13 cellular contexts compared by ENCODE assay signal in genomic region chr10:74006269-74006668, GRCh38. TPM values are rescaled to one million over a fixed set of nuclear protein-coding genes. Genes with fewer than 3 reads are reported as not detected.
DNase-seq lines count a peak whose midpoint lies in the region; ATAC-seq and TF ChIP-seq lines count a peak whose summit lies in the region.
"Had no signal": no experiment of that assay in that cellular context is flagged by ENCODE, and none has a peak within 500 bp of the region (broad histone marks: within the 10 kb centered on the region; RNA-seq: fewer than 3 reads in every experiment).

No MANE protein-coding gene starts in this region.

- H3K27ac Mint-ChIP-seq in osteocyte (ENCODE audit: unreplicated experiment), result peak overlapping the region; percentile 20
- no peak overlapping the region for H3K27ac Mint-ChIP-seq in activated T-cell treated with anti-CD3 and anti-CD28 coated beads, Interleukin-2, amount 50 U/mL, for 72 hours
- H3K27ac Mint-ChIP-seq: IgD-negative memory B cell had no signal

- no peak for DNase-seq in A673 (ENCODE audit: low spot score)
- no peak for DNase-seq in ascending aorta (ENCODE audit: low spot score in 2 of 2)
- no peak for DNase-seq in osteocyte (ENCODE audit: extremely low spot score, unreplicated experiment)
- no peak for DNase-seq in activated T-cell treated with anti-CD3 and anti-CD28 coated beads, Interleukin-2, amount 50 U/mL, for 72 hours
- DNase-seq in KBM-7, result no peak
- DNase-seq in nucleus accumbens (lab: John Stamatoyannopoulos, UW), result no peak
- DNase-seq: COR-L47, NCI-H1105 treated with DMSO at 0.1 percent for 48 hours, NCI-H187, NCI-H446, NCI-H69 had no signal

- H3K36me3 Mint-ChIP-seq in osteocyte (ENCODE audit: unreplicated experiment), result peaks cover 9% of the 10 kb centered on the region
- H3K36me3 Mint-ChIP-seq in activated T-cell treated with anti-CD3 and anti-CD28 coated beads, Interleukin-2, amount 50 U/mL, for 72 hours (ENCODE audit: insufficient read depth in 2 of 2), result no peaks in the 10 kb centered on the region

- intact Hi-C loops in A673 (cut with micrococcal nuclease; ENCODE audit: unreplicated experiment), result no loop called here
- intact Hi-C loops in ascending aorta (cut with DNase I), result no loop called here

- BruUV-seq in A673 (replicated peaks; lab: Mats Ljungman, UMichigan), result no TSS peak

- CTCF ChIA-PET in A673 (lab: Charles Lee), result no interaction called here
- CTCF ChIA-PET in HEK293 (lab: Yijun Ruan, JAX), result interaction anchor here (0.6 to 1.0 kb wide), 3 partner anchors 21 to 847 kb away, joined by 3 to 4 read pairs (median 3); no protein-coding TSS in a partner anchor

- H3K4me3 ChIP-seq in A673 (ENCODE audit: low read depth, low read length, poor library complexity, severe bottlenecking) (no peak overlapping the region), HEK293 (ENCODE audit: low read depth, low read length) (no peak overlapping the region), ascending aorta (no peak overlapping the region)

- H3K9me3 Mint-ChIP-seq in osteocyte (ENCODE audit: unreplicated experiment), result no peaks in the 10 kb centered on the region
- H3K9me3 Mint-ChIP-seq in activated T-cell treated with anti-CD3 and anti-CD28 coated beads, Interleukin-2, amount 50 U/mL, for 72 hours, result no peaks in the 10 kb centered on the region
- H3K9me3 Mint-ChIP-seq: IgD-negative memory B cell had no signal

- in situ Hi-C loops in KBM-7 (cut with MboI; ENCODE audit: low pct_unique_long_range_greater_than_20kb, low sequenced_read_pairs), result no loop called here

- POLR2A ChIA-PET in A673 (lab: Charles Lee; ENCODE audit: low non-redundant PET), result interaction anchor here (0.6 kb wide), 1 partner anchor 50 kb away, joined by 3 read pairs; no protein-coding TSS in a partner anchor
- POLR2A ChIA-PET in HEK293 (lab: Yijun Ruan, JAX), result interaction anchor here (1.0 kb wide), 1 partner anchor 8 kb away, joined by 4 read pairs; the partner anchor contains the start of gene VCL

- H3K27me3 ChIP-seq in A673 (replicated peaks; ENCODE audit: insufficient read depth, low read depth, low read length, poor library complexity) (no peaks in the 10 kb centered on the region), ascending aorta (no peaks in the 10 kb centered on the region)

- ATAC-seq in activated T-cell treated with anti-CD3 and anti-CD28 coated beads, Interleukin-2, amount 50 U/mL, for 72 hours (replicated peaks in 1 of 2), result no peak

- H3K4me1 Mint-ChIP-seq in osteocyte (ENCODE audit: unreplicated experiment), result peaks cover 83% of the 10 kb centered on the region
- H3K4me1 Mint-ChIP-seq in activated T-cell treated with anti-CD3 and anti-CD28 coated beads, Interleukin-2, amount 50 U/mL, for 72 hours (ENCODE audit: low read depth), result peaks cover 19% of the 10 kb centered on the region

- no peaks in the 10 kb centered on the region for H3K36me3 ChIP-seq in A673 (ENCODE audit: insufficient read depth, low read length, poor library complexity, severe bottlenecking)
- no peaks in the 10 kb centered on the region for H3K36me3 ChIP-seq in HEK293 (ENCODE audit: control insufficient read depth in 2 of 2, insufficient read depth in 1 of 2, low read length in 2 of 2)
- no peaks in the 10 kb centered on the region for H3K36me3 ChIP-seq in ascending aorta

- H3K27ac ChIP-seq in A673 (ENCODE audit: low read depth, low read length, poor library complexity, severe bottlenecking) (peak overlapping the region; percentile 42), HEK293 (ENCODE audit: extremely low read depth, low read depth, low read length) (no peak overlapping the region), ascending aorta (peak overlapping the region; percentile 2 to 9)

- H3K27me3 Mint-ChIP-seq in osteocyte (ENCODE audit: unreplicated experiment), result no peaks in the 10 kb centered on the region
- no peaks in the 10 kb centered on the region for H3K27me3 Mint-ChIP-seq in activated T-cell treated with anti-CD3 and anti-CD28 coated beads, Interleukin-2, amount 50 U/mL, for 72 hours (ENCODE audit: low read depth)
- H3K27me3 Mint-ChIP-seq: IgD-negative memory B cell had no signal

- H3K4me3 Mint-ChIP-seq in osteocyte (ENCODE audit: unreplicated experiment), result no peak overlapping the region
- H3K4me3 Mint-ChIP-seq in activated T-cell treated with anti-CD3 and anti-CD28 coated beads, Interleukin-2, amount 50 U/mL, for 72 hours, result no peak overlapping the region
- H3K4me3 Mint-ChIP-seq: IgD-negative memory B cell had no signal

- peaks cover 54% of the 10 kb centered on the region for H3K4me1 ChIP-seq in A673 (ENCODE audit: insufficient read depth, low read length, poor library complexity, severe bottlenecking)
- peaks cover 22% of the 10 kb centered on the region for H3K4me1 ChIP-seq in HEK293 (ENCODE audit: control insufficient read depth, insufficient read depth, low read length)
- H3K4me1 ChIP-seq in ascending aorta, result peaks cover 3 to 60% of the 10 kb centered on the region in 2 donors

- no peaks in the 10 kb centered on the region for H3K9me3 ChIP-seq in A673 (ENCODE audit: low read depth, low read length, poor library complexity, severe bottlenecking)
- H3K9me3 ChIP-seq in HEK293 (ENCODE audit: control insufficient read depth, insufficient read depth, low read depth, low read length), result no peaks in the 10 kb centered on the region
- H3K9me3 ChIP-seq in ascending aorta, result no peaks in the 10 kb centered on the region

- no peak for TF ChIP-seq CTCF in A673 (conservative IDR thresholded peaks at IDR 0.05; ENCODE audit: low read depth, low read length)
- TF ChIP-seq CTCF in HEK293 (tag by site-specific recombination; IDR thresholded peaks at IDR 0.05), result no peak
- TF ChIP-seq CTCF in ascending aorta (IDR thresholded peaks at IDR 0.05), result no peak
- no peak for TF ChIP-seq CTCF in osteocyte (IDR thresholded peaks at IDR 0.05)

TF ChIP-seq in HEK293, 187 proteins besides CTCF, POLR2A, EP300 and RAD21 (continues in another document):
- TF ChIP-seq ZNF610 (tag by site-specific recombination; IDR thresholded peaks at IDR 0.05; ENCODE audit: borderline replicate concordance) (no peak), TRIM28 (IDR thresholded peaks at IDR 0.05; ENCODE audit: borderline replicate concordance, low read length) (no peak), PRDM6 (tag by site-specific recombination; IDR thresholded peaks at IDR 0.05) (peak; percentile 56), ZNF354C (tag by site-specific recombination; IDR thresholded peaks at IDR 0.05; ENCODE audit: borderline replicate concordance, low read depth) (no peak), ZNF362 (tag by site-specific recombination; IDR thresholded peaks at IDR 0.05) (no peak), ZNF350 (tag by site-specific recombination; IDR thresholded peaks at IDR 0.05) (no peak)

RNA-seq across cellular contexts. Expression of gene VCL, which starts 8.4 kb away (rescaled TPM):
- total RNA-seq in A673 (2021), result 159 and 176 TPM in 2 replicates
- total RNA-seq in ascending aorta, result 333 TPM
- total RNA-seq in osteocyte, result 338 and 340 TPM in 2 replicates
- 10 to 100 TPM; 12.2 to 19.2 TPM for total RNA-seq in activated T-cell treated with anti-CD3 and anti-CD28 coated beads, Interleukin-2, amount 50 U/mL, for 72 hours
